In genomic region chr17:61144876-61145564, GRCh38 we compare ENCODE assay signal across 14 cellular contexts.
A peak's percentile ranks its signal among the peaks of the same experiment; 100 is the strongest.
DNase-seq lines count a peak whose midpoint lies in the region; ATAC-seq, FAIRE-seq and TF ChIP-seq lines count a peak whose summit lies in the region.
"Had no signal": no experiment of that assay in that cellular context is flagged by ENCODE, and none has a peak within 500 bp of the region (broad histone marks: within the 10 kb centered on the region; RNA-seq: fewer than 3 reads in every experiment).

No MANE protein-coding gene starts in this region.

- no peak overlapping the region for H3K4me3 ChIP-seq in CD4-positive, CD25-positive, alpha-beta regulatory T cell (ENCODE audit: low read depth, low read length)
- peak overlapping the region; percentile 4 for H3K4me3 ChIP-seq in OCI-LY1 (ENCODE audit: low read depth, low read length, poor library complexity, severe bottlenecking)
- H3K4me3 ChIP-seq: gastroesophageal sphincter, lower lobe of right lung, SJSA1 had no signal

- ATAC-seq in CD4-positive, CD25-positive, alpha-beta regulatory T cell (ENCODE audit: low read depth in 2 of 2): no peak
- ATAC-seq in omental fat pad (ENCODE audit: low FRiP score) (peak; percentile 44), GM18873 (IDR thresholded peaks at IDR 0.05; ENCODE audit: low FRiP score, unreplicated experiment) (no peak), GM19324 (IDR thresholded peaks at IDR 0.05; ENCODE audit: low FRiP score, unreplicated experiment) (no peak)
- ATAC-seq: gastroesophageal sphincter, lower lobe of right lung had no signal

- H3K9me3 Mint-ChIP-seq in CD4-positive, CD25-positive, alpha-beta regulatory T cell: peaks cover 0 to 2% (median 0%) of the 10 kb centered on the region in 7 donors
- H3K9me3 Mint-ChIP-seq: activated naive CD4-positive, alpha-beta T cell treated with anti-CD3 and anti-CD28 coated beads, Interleukin-2, amount 10 ng/mL, durations not matched to agents 7 days and 5 days had no signal

- no peak overlapping the region for H3K27ac ChIP-seq in CD4-positive, CD25-positive, alpha-beta regulatory T cell (ENCODE audit: insufficient read depth, low read length, poor library complexity, severe bottlenecking)
- H3K27ac ChIP-seq in OCI-LY1 (ENCODE audit: low read depth, low read length, poor library complexity, severe bottlenecking): peak overlapping the region; percentile 53
- H3K27ac ChIP-seq: lower lobe of right lung, SJSA1 had no signal

- no peaks in the 10 kb centered on the region for H3K9me3 ChIP-seq in CD4-positive, CD25-positive, alpha-beta regulatory T cell (ENCODE audit: control insufficient read depth in 2 of 2, low read length in 2 of 2)
- no peaks in the 10 kb centered on the region for H3K9me3 ChIP-seq in OCI-LY1 (ENCODE audit: low read length)
- H3K9me3 ChIP-seq: gastroesophageal sphincter, lower lobe of right lung, SJSA1 had no signal

- H3K27me3 Mint-ChIP-seq in CD4-positive, CD25-positive, alpha-beta regulatory T cell: no peaks in the 10 kb centered on the region

- peak in 1 of 3 donors; percentile 3 for DNase-seq in CD4-positive, CD25-positive, alpha-beta regulatory T cell
- DNase-seq in erythroblast (lab: John Stamatoyannopoulos, UW): peak; percentile 79 to 87
- no peak for DNase-seq in omental fat pad (ENCODE audit: low spot score)
- DNase-seq in D721Med (ENCODE audit: insufficient read length, low spot score): no peak
- DNase-seq in T-helper 1 cell: no peak
- DNase-seq: activated naive CD4-positive, alpha-beta T cell treated with anti-CD3 and anti-CD28 coated beads, Interleukin-2, amount 10 ng/mL, durations not matched to agents 7 days and 5 days; cortex of kidney; lower lobe of right lung; NCI-H526 treated with DMSO at 0.1 percent for 48 hours had no signal

- H3K36me3 Mint-ChIP-seq in CD4-positive, CD25-positive, alpha-beta regulatory T cell: peaks cover 4% of the 10 kb centered on the region
- H3K36me3 Mint-ChIP-seq: activated naive CD4-positive, alpha-beta T cell treated with anti-CD3 and anti-CD28 coated beads, Interleukin-2, amount 10 ng/mL, durations not matched to agents 7 days and 5 days had no signal

- peak overlapping the region; percentile 41 for H3K4me2 ChIP-seq in OCI-LY1 (ENCODE audit: low read length)

- no peaks in the 10 kb centered on the region for H3F3A ChIP-seq in OCI-LY1 (ENCODE audit: insufficient read depth, low read length)

- H4K20me1 ChIP-seq in OCI-LY1 (ENCODE audit: insufficient read depth, low read length): no peaks in the 10 kb centered on the region

- H2AFZ ChIP-seq in OCI-LY1 (ENCODE audit: low read length): no peak overlapping the region

- H3K4me1 ChIP-seq in CD4-positive, CD25-positive, alpha-beta regulatory T cell (ENCODE audit: control insufficient read depth, insufficient read depth, low read length, poor library complexity, severe bottlenecking): no peaks in the 10 kb centered on the region
- H3K4me1 ChIP-seq in OCI-LY1 (ENCODE audit: insufficient read depth, low read length, severe bottlenecking): peaks cover 26% of the 10 kb centered on the region

- H3K79me2 ChIP-seq in OCI-LY1 (ENCODE audit: insufficient read depth, low read length): no peaks in the 10 kb centered on the region

- no peaks in the 10 kb centered on the region for H3K27me3 ChIP-seq in CD4-positive, CD25-positive, alpha-beta regulatory T cell (ENCODE audit: control insufficient read depth, insufficient read depth, low read length)
- H3K27me3 ChIP-seq in OCI-LY1 (ENCODE audit: insufficient read depth, low read length): no peaks in the 10 kb centered on the region
- H3K27me3 ChIP-seq: gastroesophageal sphincter, SJSA1 had no signal

- FAIRE-seq in D721Med (lab: Jason Lieb, UNC): no peak

- no peak for TF ChIP-seq CTCF in OCI-LY1 (IDR thresholded peaks at IDR 0.05; ENCODE audit: low read length)
- TF ChIP-seq CTCF in omental fat pad (IDR thresholded peaks at IDR 0.05): no peak
- no peak for TF ChIP-seq CTCF in D721Med (IDR thresholded peaks at IDR 0.05; ENCODE audit: insufficient read depth, missing control alignments)

- H3K4me3 Mint-ChIP-seq in CD4-positive, CD25-positive, alpha-beta regulatory T cell: peak overlapping the region in 1 of 4 donors; percentile 41
- H3K4me3 Mint-ChIP-seq: activated naive CD4-positive, alpha-beta T cell treated with anti-CD3 and anti-CD28 coated beads, Interleukin-2, amount 10 ng/mL, durations not matched to agents 7 days and 5 days had no signal

- no peaks in the 10 kb centered on the region for H3K9me2 ChIP-seq in OCI-LY1 (ENCODE audit: low read depth, low read length)

- no peaks in the 10 kb centered on the region for H3K36me3 ChIP-seq in CD4-positive, CD25-positive, alpha-beta regulatory T cell (ENCODE audit: control insufficient read depth, insufficient read depth, low read length)
- no peaks in the 10 kb centered on the region for H3K36me3 ChIP-seq in OCI-LY1 (ENCODE audit: insufficient read depth, low read length)
- H3K36me3 ChIP-seq: gastroesophageal sphincter, lower lobe of right lung, SJSA1 had no signal

- peak overlapping the region in 2 of 3 donors; percentile 39 to 66 for H3K27ac Mint-ChIP-seq in CD4-positive, CD25-positive, alpha-beta regulatory T cell

- peaks cover 14 to 47% (median 24%) of the 10 kb centered on the region in 4 donors for H3K4me1 Mint-ChIP-seq in CD4-positive, CD25-positive, alpha-beta regulatory T cell

- H3K9ac ChIP-seq in OCI-LY1 (ENCODE audit: low read length): peak overlapping the region; percentile 20; the same call in 1 of the 2 replicates

- no peak for TF ChIP-seq POLR2A in erythroblast (IDR thresholded peaks at IDR 0.05; ENCODE audit: low read length)

Comparison
In these comparisons a context has a peak if more than half of its experiments do, and no peak if none do; other contexts are left out.
1. DNase-seq: peak in erythroblast (2 of 2); none in omental fat pad (single experiment), D721Med (single experiment) and T-helper 1 cell (0 of 5).